Comparison of ENCODE assay signal across 37 cellular contexts in genomic region chr5:154437281-154437965, GRCh38. TPM values are rescaled to one million over a fixed set of nuclear protein-coding genes. Genes with fewer than 3 reads are reported as not detected.
"Had no signal": no experiment of that assay in that cellular context is flagged by ENCODE, and none has a peak within 500 bp of the region (broad histone marks: within the 10 kb centered on the region; RNA-seq: fewer than 3 reads in every experiment).

No MANE protein-coding gene starts in this region.

- H3K27ac ChIP-seq: breast epithelium, heart left ventricle, neutrophil, ovary, upper lobe of left lung, vagina had no signal

- H3K4me1 ChIP-seq: breast epithelium, upper lobe of left lung, vagina had no signal

- H3K27me3 Mint-ChIP-seq: activated CD4-positive, alpha-beta T cell treated with anti-CD3 and anti-CD28 coated beads, Interleukin-2, amount 10 ng/mL, durations not matched to agents 24 days and 14 days; activated CD8-positive, alpha-beta T cell treated with anti-CD3 and anti-CD28 coated beads for 36 hours; activated naive CD8-positive, alpha-beta T cell treated with anti-CD3 and anti-CD28 coated beads for 36 hours; central memory CD8-positive, alpha-beta T cell; naive B cell; progenitor cell of endocrine pancreas; stimulated activated naive CD8-positive, alpha-beta T cell treated with anti-CD3 and anti-CD28 coated beads, Interleukin-15, amount 100 ng/mL, for 72 hours had no signal

- H3K27ac Mint-ChIP-seq: activated CD4-positive, alpha-beta T cell treated with anti-CD3 and anti-CD28 coated beads, Interleukin-2, amount 10 ng/mL, durations not matched to agents 24 days and 14 days; activated CD8-positive, alpha-beta T cell treated with anti-CD3 and anti-CD28 coated beads for 36 hours; activated naive CD4-positive, alpha-beta T cell treated with anti-CD3 and anti-CD28 coated beads for 36 hours; activated naive CD8-positive, alpha-beta T cell treated with anti-CD3 and anti-CD28 coated beads for 36 hours; activated T-helper 2 cell treated with anti-CD3 and anti-CD28 coated beads, Interferon-gamma antibody, Interleukin-2, Interleukin-4, amounts not matched to agents 10 μg/mL and 5 μg/mL and 100 μg/mL, durations not matched to agents 14 hours and 24 hours and 36 hours; naive B cell; nephron progenitor cell; progenitor cell of endocrine pancreas; stimulated activated effector memory CD8-positive, alpha-beta T cell treated with anti-CD3 and anti-CD28 coated beads, Interleukin-12 subunit alpha, Interleukin-12 subunit beta, amount 100 ng/mL, for 72 hours; stimulated activated naive CD8-positive, alpha-beta T cell treated with anti-CD3 and anti-CD28 coated beads, Interleukin-15, amount 100 ng/mL, for 72 hours had no signal

- H3K4me1 Mint-ChIP-seq: nephron progenitor cell had no signal

- FAIRE-seq: colon, endometrium, kidney, small intestine had no signal

- H3K9me3 ChIP-seq: breast epithelium, heart left ventricle, neutrophil, ovary, upper lobe of left lung, vagina had no signal

- DNase-seq: activated CD4-positive, alpha-beta T cell treated with anti-CD3 and anti-CD28 coated beads, Interleukin-2, amount 10 ng/mL, durations not matched to agents 24 days and 14 days; activated CD4-positive, CD25-positive, alpha-beta regulatory T cell treated with anti-CD3 and anti-CD28 coated beads, Interleukin-2, amount 50 U/mL, for 72 hours; activated CD8-positive, alpha-beta T cell treated with anti-CD3 and anti-CD28 coated beads for 36 hours; activated naive CD4-positive, alpha-beta T cell treated with anti-CD3 and anti-CD28 coated beads for 36 hours; activated naive CD8-positive, alpha-beta T cell treated with anti-CD3 and anti-CD28 coated beads for 36 hours; activated T-cell treated with anti-CD3 and anti-CD28 coated beads, Interleukin-2, amount 50 U/mL, for 48 hours; effector CD8-positive, alpha-beta T cell; foreskin fibroblast; heart left ventricle; hypothalamus; immature natural killer cell; kidney; left colon; mammary epithelial cell; naive B cell; nephron progenitor cell; ovary; retina; small intestine; stimulated activated CD4-positive, alpha-beta T cell treated with anti-CD3 and anti-CD28 coated beads, Interleukin-4, amount 100 ng/mL, for 24 hours; stimulated activated naive CD8-positive, alpha-beta T cell treated with anti-CD3 and anti-CD28 coated beads, Interleukin-15, amount 100 ng/mL, for 72 hours; substantia nigra; T1000; upper lobe of left lung had no signal

- H3K36me3 ChIP-seq: breast epithelium, ovary had no signal

- H3K4me3 Mint-ChIP-seq: activated CD4-positive, alpha-beta T cell treated with anti-CD3 and anti-CD28 coated beads, Interleukin-2, amount 10 ng/mL, durations not matched to agents 24 days and 14 days; activated CD8-positive, alpha-beta T cell treated with anti-CD3 and anti-CD28 coated beads for 36 hours; activated naive CD4-positive, alpha-beta T cell treated with anti-CD3 and anti-CD28 coated beads for 36 hours; activated naive CD8-positive, alpha-beta T cell treated with anti-CD3 and anti-CD28 coated beads for 36 hours; central memory CD8-positive, alpha-beta T cell; immature natural killer cell; nephron progenitor cell; stimulated activated effector memory CD8-positive, alpha-beta T cell treated with anti-CD3 and anti-CD28 coated beads, Interleukin-12 subunit alpha, Interleukin-12 subunit beta, amount 100 ng/mL, for 72 hours; stimulated activated naive CD8-positive, alpha-beta T cell treated with anti-CD3 and anti-CD28 coated beads, Interleukin-15, amount 100 ng/mL, for 72 hours had no signal

- H3K4me3 ChIP-seq: breast epithelium, heart left ventricle, ovary, upper lobe of left lung, vagina had no signal

- H3K9me3 Mint-ChIP-seq: activated CD4-positive, alpha-beta T cell treated with anti-CD3 and anti-CD28 coated beads, Interleukin-2, amount 10 ng/mL, durations not matched to agents 24 days and 14 days; activated CD8-positive, alpha-beta T cell treated with anti-CD3 and anti-CD28 coated beads for 36 hours; activated naive CD4-positive, alpha-beta T cell treated with anti-CD3 and anti-CD28 coated beads for 36 hours; activated naive CD8-positive, alpha-beta T cell treated with anti-CD3 and anti-CD28 coated beads for 36 hours; activated T-helper 2 cell treated with anti-CD3 and anti-CD28 coated beads, Interferon-gamma antibody, Interleukin-2, Interleukin-4, amounts not matched to agents 10 μg/mL and 5 μg/mL and 100 μg/mL, durations not matched to agents 14 hours and 24 hours and 36 hours; central memory CD8-positive, alpha-beta T cell; immature natural killer cell; naive B cell; stimulated activated effector memory CD8-positive, alpha-beta T cell treated with anti-CD3 and anti-CD28 coated beads, Interleukin-12 subunit alpha, Interleukin-12 subunit beta, amount 100 ng/mL, for 72 hours; stimulated activated naive CD8-positive, alpha-beta T cell treated with anti-CD3 and anti-CD28 coated beads, Interleukin-15, amount 100 ng/mL, for 72 hours had no signal

- H3K27me3 ChIP-seq: breast epithelium, heart left ventricle, neutrophil, ovary, upper lobe of left lung, vagina had no signal

RNA-seq across cellular contexts. Expression of gene HAND1, which starts 40.6 kb away (rescaled TPM):
- total RNA-seq: activated CD4-positive, alpha-beta T cell treated with anti-CD3 and anti-CD28 coated beads, Interleukin-2, amount 10 ng/mL, durations not matched to agents 24 days and 14 days; activated CD8-positive, alpha-beta T cell treated with anti-CD3 and anti-CD28 coated beads for 36 hours; activated naive CD4-positive, alpha-beta T cell treated with anti-CD3 and anti-CD28 coated beads for 36 hours; activated naive CD8-positive, alpha-beta T cell treated with anti-CD3 and anti-CD28 coated beads for 36 hours; activated T-helper 2 cell treated with anti-CD3 and anti-CD28 coated beads, Interferon-gamma antibody, Interleukin-2, Interleukin-4, amounts not matched to agents 10 μg/mL and 5 μg/mL and 100 μg/mL, durations not matched to agents 14 hours and 24 hours and 36 hours; dermis microvascular lymphatic vessel endothelial cell; kidney; liver; mammary epithelial cell; ovary; sciatic nerve; T-helper 1 cell treated with Interleukin-12 subunit alpha and Interleukin-12 subunit beta and Interleukin-4 antibody, amounts not matched to agents 30 ng/mL and 1 ng/mL, for 36 hours; vagina had no signal
